15 cellular contexts compared by ENCODE assay signal in genomic region chr10:124849111-124849773, GRCh38.
"Had no signal": no experiment of that assay in that cellular context is flagged by ENCODE, and none has a peak within 500 bp of the region (broad histone marks: within the 10 kb centered on the region; RNA-seq: fewer than 3 reads in every experiment).

No MANE protein-coding gene starts in this region.

- H3K9me3 ChIP-seq: adrenal gland, body of pancreas, SK-N-SH, transverse colon had no signal

- H3K36me3 ChIP-seq: adrenal gland, transverse colon had no signal

- H3K27me3 ChIP-seq: adrenal gland, body of pancreas, transverse colon had no signal

- H3K27ac ChIP-seq: adrenal gland, body of pancreas, transverse colon had no signal

- H3K4me3 Mint-ChIP-seq: activated T-helper 17 cell treated with anti-CD3 and anti-CD28 coated beads, Interleukin-2, amount 50 U/mL, for 72 hours; endodermal cell; immature natural killer cell; T-helper 17 cell had no signal

- H3K4me1 ChIP-seq: adrenal gland, body of pancreas, transverse colon had no signal

- H3K4me2 ChIP-seq: SK-N-SH had no signal

- H3K36me3 Mint-ChIP-seq: immature natural killer cell had no signal

- H3K9me3 Mint-ChIP-seq: activated T-helper 17 cell treated with anti-CD3 and anti-CD28 coated beads, Interleukin-2, amount 50 U/mL, for 72 hours; immature natural killer cell had no signal

- H3K9ac ChIP-seq: SK-N-SH had no signal

- H3K27ac Mint-ChIP-seq: activated T-helper 17 cell treated with anti-CD3 and anti-CD28 coated beads, Interleukin-2, amount 50 U/mL, for 72 hours; endodermal cell; immature natural killer cell; T-helper 17 cell had no signal

- ATAC-seq: activated T-helper 17 cell treated with anti-CD3 and anti-CD28 coated beads, Interleukin-2, amount 50 U/mL, for 72 hours; body of pancreas; left colon; sciatic nerve; T-helper 17 cell had no signal

- DNase-seq: activated CD4-positive, alpha-beta T cell treated with anti-CD3 and anti-CD28 coated beads, Interleukin-2, amount 50 U/mL, for 1 hour; activated CD4-positive, CD25-positive, alpha-beta regulatory T cell; activated naive CD4-positive, alpha-beta T cell treated with anti-CD3 and anti-CD28 coated beads, Interleukin-2, amount 50 U/mL, for 16 hours; activated T-cell treated with anti-CD3 and anti-CD28 coated beads for 4 hours; body of pancreas; endodermal cell; immature natural killer cell; left colon; SK-N-SH; stimulated activated naive CD4-positive, alpha-beta T cell; T-helper 17 cell; transverse colon had no signal

- H3K4me1 Mint-ChIP-seq: activated T-helper 17 cell treated with anti-CD3 and anti-CD28 coated beads, Interleukin-2, amount 50 U/mL, for 72 hours; immature natural killer cell; T-helper 17 cell had no signal

- H3K27me3 Mint-ChIP-seq: activated T-helper 17 cell treated with anti-CD3 and anti-CD28 coated beads, Interleukin-2, amount 50 U/mL, for 72 hours; T-helper 17 cell had no signal

- H3K4me3 ChIP-seq: adrenal gland, body of pancreas, transverse colon had no signal
